13 cellular contexts compared by ENCODE assay signal in the genomic region with DNA sequence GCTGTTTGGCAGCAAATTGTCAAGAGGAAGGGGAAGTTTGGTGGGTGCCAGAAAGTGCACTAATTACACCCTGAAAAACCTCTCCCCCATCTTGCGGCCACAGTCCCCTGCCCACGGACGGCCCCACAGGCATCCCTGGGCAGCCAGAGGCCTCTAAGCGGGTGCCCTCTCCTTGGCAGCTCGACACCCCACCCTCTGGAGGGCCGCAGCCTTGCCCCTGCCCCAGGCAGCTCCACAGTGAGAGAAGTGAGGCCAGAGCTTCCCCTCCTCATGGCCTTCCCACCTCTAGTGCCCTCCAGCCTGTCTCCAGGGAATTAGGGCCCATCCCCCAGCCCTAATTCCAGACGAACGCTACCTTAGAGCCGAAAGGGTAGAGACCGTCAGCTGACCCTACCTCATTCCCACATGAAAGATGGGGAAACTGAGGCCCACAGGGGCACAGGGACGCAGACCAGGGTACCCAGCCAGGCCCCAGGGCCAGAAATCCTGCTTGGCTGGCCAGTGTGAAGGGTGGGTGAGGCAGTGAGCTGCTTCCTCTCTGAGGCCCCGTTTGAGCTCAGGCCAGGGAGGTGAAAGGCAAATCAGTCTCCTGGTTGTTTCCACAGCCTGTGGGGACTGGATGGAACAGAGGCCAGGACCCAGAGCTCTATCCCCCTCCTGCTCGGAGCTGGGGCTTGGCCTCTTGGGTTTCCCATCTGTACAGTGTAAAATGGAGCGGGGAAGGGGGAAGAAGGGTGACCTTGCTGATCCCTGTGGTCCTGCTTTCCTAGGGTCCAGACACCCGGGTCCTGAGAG. TPM values are rescaled to one million over a fixed set of nuclear protein-coding genes. Genes with fewer than 3 reads are reported as not detected.
DNase-seq lines count a peak whose midpoint lies in the region; ATAC-seq and TF ChIP-seq lines count a peak whose summit lies in the region.
"Had no signal": no experiment of that assay in that cellular context is flagged by ENCODE, and none has a peak within 500 bp of the region (broad histone marks: within the 10 kb centered on the region; RNA-seq: fewer than 3 reads in every experiment).

No MANE protein-coding gene starts in this region.

- peaks cover 8% of the 10 kb centered on the region for H3F3A ChIP-seq in PC-3 (ENCODE audit: low read length, unreplicated experiment)

- no peak overlapping the region for H2AK5ac ChIP-seq in mesendoderm (ENCODE audit: low read length)
- no peak overlapping the region for H2AK5ac ChIP-seq in H9 (ENCODE audit: insufficient read length, low read length)

- no peak overlapping the region for H4K8ac ChIP-seq in mesendoderm (ENCODE audit: low read depth, low read length)
- no peak overlapping the region for H4K8ac ChIP-seq in H9 (replicated peaks; ENCODE audit: insufficient read length, low read depth, low read length)

- TF ChIP-seq CTCF in PC-3 (conservative IDR thresholded peaks at IDR 0.05; ENCODE audit: low read depth, low read length) (no peak), H9 (conservative IDR thresholded peaks at IDR 0.05) (no peak)

- H2BK5ac ChIP-seq in mesendoderm (ENCODE audit: low read length) (peak overlapping the region; percentile 72), H9 (ENCODE audit: insufficient read length, low read length) (no peak overlapping the region)

- intact Hi-C loops in PC-3 (cut with micrococcal nuclease) = loop anchor here (2.0 kb wide), 1 partner anchor 23 kb away; no protein-coding TSS in a partner anchor

- H2AFZ ChIP-seq in PC-3 (ENCODE audit: low read length) (0 out of 2 replicates have a peak overlapping the region, but pooled peaks have one; percentile 0), H9 (ENCODE audit: low read length) (no peak overlapping the region)

- no peaks in the 10 kb centered on the region for H3K9me3 ChIP-seq in PC-3 (ENCODE audit: low read length)
- no peaks in the 10 kb centered on the region for H3K9me3 ChIP-seq in H9 (ENCODE audit: control insufficient read depth, low read depth, low read length)

- H3K27ac ChIP-seq in PC-3 (ENCODE audit: low read length) (peak overlapping the region; percentile 82), mesendoderm (ENCODE audit: low read depth, low read length) (no peak overlapping the region), temporal lobe (ENCODE audit: low read depth, low read length) (peak overlapping the region; percentile 91), H9 (ENCODE audit: insufficient read length, low read depth, low read length) (no peak overlapping the region)

- no peak overlapping the region; the same call in 1 of the 2 replicates for H3K14ac ChIP-seq in H9 (ENCODE audit: insufficient read depth, low read length)

- no peak overlapping the region for H2BK120ac ChIP-seq in mesendoderm (ENCODE audit: low read depth, low read length)
- no peak overlapping the region for H2BK120ac ChIP-seq in H9 (ENCODE audit: low read depth, low read length, poor library complexity, severe bottlenecking)

- H3K9ac ChIP-seq in PC-3 (ENCODE audit: low read length) (peak overlapping the region; percentile 75), mesendoderm (ENCODE audit: low read length) (peak overlapping the region; percentile 22), H9 (ENCODE audit: extremely low read depth, insufficient read length, low read length) (no peak overlapping the region)

- ATAC-seq in PC-3 (peak; percentile 58), HG02840 (IDR thresholded peaks at IDR 0.05; ENCODE audit: low FRiP score, unreplicated experiment) (no peak)
- ATAC-seq: esophagus mucosa; stimulated activated naive B cell treated with anti-CD40 and anti-IgM and Interleukin-4, amounts not matched to agents 10 μg/mL and 1 μg/mL and 100 μg/mL, for 72 hours had no signal

- H2BK15ac ChIP-seq in mesendoderm (replicated peaks; ENCODE audit: low read depth) (no peak overlapping the region), H9 (ENCODE audit: low read depth, low read length) (no peak overlapping the region)

- H3K36me3 ChIP-seq in PC-3 (ENCODE audit: low read depth, low read length) = no peaks in the 10 kb centered on the region
- H3K36me3 ChIP-seq in mesendoderm (ENCODE audit: control insufficient read depth, insufficient read depth, low read length) = no peaks in the 10 kb centered on the region

- in situ Hi-C loops in ACHN (cut with HindIII; ENCODE audit: low pct_ligation_motif_present, low pct_unique_long_range_greater_than_20kb, low sequenced_read_pairs) = no loop called here

- peaks cover 7% of the 10 kb centered on the region; the same call in 1 of the 2 replicates for H4K20me1 ChIP-seq in PC-3 (ENCODE audit: low read length)
- H4K20me1 ChIP-seq in H9 (ENCODE audit: control insufficient read depth, insufficient read depth, insufficient read length) = no peaks in the 10 kb centered on the region

- no peaks in the 10 kb centered on the region for H3K9me2 ChIP-seq in PC-3 (replicated peaks; ENCODE audit: low read length)

- peak overlapping the region; percentile 74 for H3K23ac ChIP-seq in mesendoderm (ENCODE audit: low read length)
- no peak overlapping the region for H3K23ac ChIP-seq in H9 (ENCODE audit: insufficient read length, low read depth, low read length)

- H3K27ac Mint-ChIP-seq in H9 = peak overlapping the region in 1 of 3 experiments; percentile 13; a peak in 1 of 7 replicates
- H3K27ac Mint-ChIP-seq in activated CD4-positive, alpha-beta T cell treated with anti-CD3 and anti-CD28 coated beads, Interleukin-2, amount 10 ng/mL, durations not matched to agents 7 days and 5 days = no peak overlapping the region

- no CpG with 5 or more reads among the region's 15 CpGs for WGBS in mesendoderm (ENCODE audit: extremely low coverage, insufficient coverage, low lambda C conversion rate)
- WGBS in H9 (ENCODE audit: extremely low coverage, insufficient read length, low lambda C conversion rate) = no CpG with 5 or more reads among the region's 15 CpGs

- H3K18ac ChIP-seq in mesendoderm (ENCODE audit: low read length) (peak overlapping the region; percentile 54), H9 (ENCODE audit: insufficient read length, low read depth, low read length) (no peak overlapping the region)

- no peak overlapping the region for H2BK20ac ChIP-seq in H9 (ENCODE audit: low read depth, low read length, poor library complexity, severe bottlenecking)

- H3K4me2 ChIP-seq in PC-3 (ENCODE audit: low read length) (peak overlapping the region; percentile 61), mesendoderm (ENCODE audit: low read length) (no peak overlapping the region), H9 (ENCODE audit: insufficient read depth, insufficient read length, low read length) (no peak overlapping the region)

- H3K79me2 ChIP-seq in PC-3 (ENCODE audit: low read length) (peaks cover 61% of the 10 kb centered on the region), mesendoderm (ENCODE audit: control insufficient read depth, insufficient read depth, low read length) (no peaks in the 10 kb centered on the region), H9 (ENCODE audit: insufficient read depth, low read length) (no peaks in the 10 kb centered on the region)

- DNase-seq in PC-3 (peak; percentile 95), ecto neural progenitor cell (ENCODE audit: low spot score) (peak; percentile 54), mesendoderm (peak; percentile 44), H9 (no peak), ACHN (no peak)
- no peak for DNase-seq in activated CD4-positive, alpha-beta T cell treated with anti-CD3 and anti-CD28 coated beads, Interleukin-2, amount 10 ng/mL, durations not matched to agents 7 days and 5 days
- DNase-seq: DND-41; NCI-H1930; nucleus accumbens; stimulated activated naive B cell treated with anti-CD40 and anti-IgM and Interleukin-4, amounts not matched to agents 10 μg/mL and 1 μg/mL and 100 μg/mL, for 72 hours had no signal

- H3K4me1 Mint-ChIP-seq in H9 = peaks cover 5 to 39% of the 10 kb centered on the region in 2 experiments
- peaks cover 6% of the 10 kb centered on the region for H3K4me1 Mint-ChIP-seq in activated CD4-positive, alpha-beta T cell treated with anti-CD3 and anti-CD28 coated beads, Interleukin-2, amount 10 ng/mL, durations not matched to agents 7 days and 5 days

- H2BK12ac ChIP-seq in H9 (ENCODE audit: insufficient read length, low read depth, low read length) = no peak overlapping the region

- H3K36me3 Mint-ChIP-seq in H9 (ENCODE audit: insufficient read depth in 1 of 3, low read depth in 3 of 3) = no peaks in the 10 kb centered on the region
- no peaks in the 10 kb centered on the region for H3K36me3 Mint-ChIP-seq in activated CD4-positive, alpha-beta T cell treated with anti-CD3 and anti-CD28 coated beads, Interleukin-2, amount 10 ng/mL, durations not matched to agents 7 days and 5 days (ENCODE audit: low read depth)
- H3K36me3 Mint-ChIP-seq: stimulated activated naive B cell treated with anti-CD40 and anti-IgM and Interleukin-4, amounts not matched to agents 10 μg/mL and 1 μg/mL and 100 μg/mL, for 72 hours had no signal

- H3K79me1 ChIP-seq in mesendoderm (ENCODE audit: low read length) = no peaks in the 10 kb centered on the region
- no peaks in the 10 kb centered on the region for H3K79me1 ChIP-seq in H9 (ENCODE audit: insufficient read depth, low read depth, low read length, poor library complexity, severe bottlenecking)

- H3K4ac ChIP-seq in mesendoderm (ENCODE audit: low read depth, low read length) (no peak overlapping the region), H9 (ENCODE audit: low read depth, low read length) (no peak overlapping the region)

- H3K56ac ChIP-seq in mesendoderm (ENCODE audit: low read length) (peak overlapping the region; percentile 78), H9 (ENCODE audit: insufficient read length, low read depth, low read length) (no peak overlapping the region)

- H3K4me3 Mint-ChIP-seq in H9 = no peak overlapping the region; a peak in 1 of 5 replicates
- no peak overlapping the region for H3K4me3 Mint-ChIP-seq in activated CD4-positive, alpha-beta T cell treated with anti-CD3 and anti-CD28 coated beads, Interleukin-2, amount 10 ng/mL, durations not matched to agents 7 days and 5 days
- H3K4me3 Mint-ChIP-seq: stimulated activated naive B cell treated with anti-CD40 and anti-IgM and Interleukin-4, amounts not matched to agents 10 μg/mL and 1 μg/mL and 100 μg/mL, for 72 hours had no signal

- CTCF ChIA-PET in PC-3 (lab: Charles Lee) = interaction anchor here (0.5 to 2.5 kb wide), 3 partner anchors 10 to 1219 kb away, joined by 3 to 15 read pairs (median 3); a partner anchor contains a TSS
- CTCF ChIA-PET in activated CD4-positive, alpha-beta T cell treated with anti-CD3 and anti-CD28 coated beads, Interleukin-2, amount 10 ng/mL, durations not matched to agents 7 days and 5 days (lab: Charles Lee) = interaction anchor here (1.8 kb wide), 2 partner anchors 10 to 45 kb away, joined by 4 read pairs; no protein-coding TSS in a partner anchor

- no peaks in the 10 kb centered on the region for H3K27me3 ChIP-seq in PC-3 (ENCODE audit: low read length)
- no peaks in the 10 kb centered on the region for H3K27me3 ChIP-seq in mesendoderm (ENCODE audit: insufficient read depth, low read length, poor library complexity)
- no peaks in the 10 kb centered on the region for H3K27me3 ChIP-seq in H9 (ENCODE audit: insufficient read depth, low read length)

- peaks cover 6% of the 10 kb centered on the region for H3K27me3 Mint-ChIP-seq in H9 (ENCODE audit: low read depth)
- H3K27me3 Mint-ChIP-seq in activated CD4-positive, alpha-beta T cell treated with anti-CD3 and anti-CD28 coated beads, Interleukin-2, amount 10 ng/mL, durations not matched to agents 7 days and 5 days = peaks cover 7% of the 10 kb centered on the region

- no peaks in the 10 kb centered on the region for H3K23me2 ChIP-seq in H9 (ENCODE audit: insufficient read length, low read depth, low read length, poor library complexity, severe bottlenecking)

- H3K4me1 ChIP-seq in PC-3 (ENCODE audit: insufficient read depth, low read length) (peaks cover 68% of the 10 kb centered on the region), mesendoderm (ENCODE audit: control insufficient read depth, low read depth, low read length) (peaks cover 12% of the 10 kb centered on the region), H9 (ENCODE audit: insufficient read depth, low read length) (no peaks in the 10 kb centered on the region)

- POLR2A ChIA-PET in PC-3 (lab: Charles Lee; ENCODE audit: unreplicated experiment) = no interaction called here
- POLR2A ChIA-PET in activated CD4-positive, alpha-beta T cell treated with anti-CD3 and anti-CD28 coated beads, Interleukin-2, amount 10 ng/mL, durations not matched to agents 7 days and 5 days (lab: Charles Lee) = no interaction called here

- H4K91ac ChIP-seq in H9 (ENCODE audit: insufficient read length, low read depth, low read length) = no peak overlapping the region

- H3K9me3 Mint-ChIP-seq in H9 = no peaks in the 10 kb centered on the region
- no peaks in the 10 kb centered on the region for H3K9me3 Mint-ChIP-seq in activated CD4-positive, alpha-beta T cell treated with anti-CD3 and anti-CD28 coated beads, Interleukin-2, amount 10 ng/mL, durations not matched to agents 7 days and 5 days
- H3K9me3 Mint-ChIP-seq: stimulated activated naive B cell treated with anti-CD40 and anti-IgM and Interleukin-4, amounts not matched to agents 10 μg/mL and 1 μg/mL and 100 μg/mL, for 72 hours had no signal

- BruUV-seq in PC-3 (replicated peaks; lab: Mats Ljungman, UMichigan) = no TSS peak

- H3K4me3 ChIP-seq in PC-3 (ENCODE audit: low read length) = peak overlapping the region; percentile 36
- H3K4me3 ChIP-seq in mesendoderm (ENCODE audit: low read length) = no peak overlapping the region

- H4K5ac ChIP-seq in mesendoderm (ENCODE audit: low read length) = no peak overlapping the region
- H4K5ac ChIP-seq in H9 (ENCODE audit: insufficient read length, low read depth, low read length) = no peak overlapping the region

- no peak overlapping the region for H3T11ph ChIP-seq in H9 (ENCODE audit: low read length)

RNA-seq across cellular contexts. Expression of a gene that starts 10.0 kb away (rescaled TPM):
- total RNA-seq in PC-3 (2014; rRNA removed) = 32.9 and 40.7 TPM in 2 replicates
- 4.7 TPM for polyA plus RNA-seq in mesendoderm (2013, experiment 1 of 2)
- polyA plus RNA-seq in mesendoderm (2013, experiment 2 of 2) = 5.0 TPM
- total RNA-seq in temporal lobe = 5.7 TPM
- total RNA-seq in H9 (2021) = 3.5 and 3.8 TPM in 2 replicates
- under 1 TPM; 0.52 to 0.73 TPM for total RNA-seq in activated CD4-positive, alpha-beta T cell treated with anti-CD3 and anti-CD28 coated beads, Interleukin-2, amount 10 ng/mL, durations not matched to agents 7 days and 5 days

Comparison
In these comparisons a context has a peak if more than half of its experiments do, and no peak if none do; other contexts are left out.
1. DNase-seq: peak in PC-3 (single experiment), ecto neural progenitor cell (single experiment) and mesendoderm (single experiment); none in H9 (single experiment), activated CD4-positive, alpha-beta T cell treated with anti-CD3 and anti-CD28 coated beads, Interleukin-2, amount 10 ng/mL, durations not matched to agents 7 days and 5 days (single experiment) and ACHN (single experiment).
2. H3K27ac ChIP-seq: peak in PC-3 (single experiment) and temporal lobe (single experiment); none in mesendoderm (single experiment) and H9 (single experiment).